In the genomic region with DNA sequence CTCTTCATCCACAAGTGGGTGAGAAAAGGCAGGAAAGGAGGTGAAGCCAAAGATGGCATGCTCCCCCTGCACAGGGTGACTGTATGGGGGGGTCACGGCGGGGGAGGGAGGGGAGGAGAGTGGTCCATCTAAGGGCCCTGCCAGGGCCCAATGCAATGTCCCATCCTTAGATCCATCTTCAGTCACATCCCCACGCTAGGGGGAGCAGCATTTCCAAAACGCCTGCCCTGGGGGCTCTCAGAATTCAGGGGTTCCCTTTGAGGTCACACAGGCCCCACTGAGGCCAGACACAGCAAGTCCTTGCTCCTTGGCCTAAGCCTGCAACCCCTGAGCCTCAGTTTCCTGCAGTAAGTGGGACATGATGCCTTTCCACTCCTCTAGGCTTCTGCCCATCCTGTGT, we compare ENCODE assay signal across 20 cellular contexts. TPM values are rescaled to one million over a fixed set of nuclear protein-coding genes. Genes with fewer than 3 reads are reported as not detected.
DNase-seq lines count a peak whose midpoint lies in the region; ATAC-seq and TF ChIP-seq lines count a peak whose summit lies in the region.
"Had no signal": no experiment of that assay in that cellular context is flagged by ENCODE, and none has a peak within 500 bp of the region (broad histone marks: within the 10 kb centered on the region; RNA-seq: fewer than 3 reads in every experiment).

No MANE protein-coding gene starts in this region.

- BruUV-seq in OCI-LY7 (replicated peaks; lab: Mats Ljungman, UMichigan) = no TSS peak

- peak overlapping the region; percentile 51 for H3K27ac Mint-ChIP-seq in stimulated activated naive B cell treated with anti-CD40 and anti-IgM and Interleukin-4, amounts not matched to agents 10 μg/mL and 1 μg/mL and 100 μg/mL, for 72 hours
- H3K27ac Mint-ChIP-seq: T-helper 1 cell treated with Interleukin-12 subunit alpha and Interleukin-12 subunit beta and Interleukin-4 antibody, amounts not matched to agents 30 μg/mL and 1 μg/mL, for 36 hours had no signal

- no peak overlapping the region for H3K27ac ChIP-seq in OCI-LY7 (ENCODE audit: low read depth, low read length, poor library complexity, severe bottlenecking)
- H3K27ac ChIP-seq: HL-60, Peyer's patch had no signal

- CTCF ChIA-PET in GM10248 (lab: Yijun Ruan, JAX) = interaction anchor here (2.9 kb wide), 1 partner anchor 13 kb away, joined by 7 read pairs; no protein-coding TSS in a partner anchor
- CTCF ChIA-PET in OCI-LY7 (lab: Charles Lee; ENCODE audit: unreplicated experiment) = no interaction called here

- ATAC-seq in stimulated activated naive B cell treated with anti-CD40 and anti-IgM and Interleukin-4, amounts not matched to agents 10 μg/mL and 1 μg/mL and 100 μg/mL, for 72 hours (replicated peaks) = no peak
- ATAC-seq in HG02571 (IDR thresholded peaks at IDR 0.05; ENCODE audit: unreplicated experiment) = no peak
- ATAC-seq: HCT116, SK-N-SH treated with all-trans-retinoic acid at 6 μM for 48 hours had no signal

- no peaks in the 10 kb centered on the region for H3K4me1 ChIP-seq in OCI-LY7 (ENCODE audit: insufficient read depth, low read length, poor library complexity, severe bottlenecking)
- H3K4me1 ChIP-seq: Caco-2 had no signal

- DNase-seq in GM10248 (ENCODE audit: extremely low spot score) (no peak), H7 (peak; percentile 70), OCI-LY7 (ENCODE audit: low spot score) (no peak), DMS79 treated with DMSO at 0.1 percent for 48 hours (lab: John Stamatoyannopoulos, UW) (no peak)
- no peak for DNase-seq in stimulated activated naive B cell treated with anti-CD40 and anti-IgM and Interleukin-4, amounts not matched to agents 10 μg/mL and 1 μg/mL and 100 μg/mL, for 72 hours
- DNase-seq in stimulated activated CD8-positive, alpha-beta memory T cell treated with anti-CD3 and anti-CD28 coated beads, Interleukin-4, amount 100 ng/mL, for 48 hours = no peak
- DNase-seq: Caco-2, KBM-7, NCI-H1105, NCI-H187, NCI-H446, NCI-H748 treated with DMSO at 0.1 percent for 48 hours, Peyer's patch, SHP77 had no signal

- no peak overlapping the region for H3K4me2 ChIP-seq in OCI-LY7 (ENCODE audit: low read length)

- POLR2A ChIA-PET in GM10248 (lab: Yijun Ruan, JAX) = no interaction called here
- POLR2A ChIA-PET in OCI-LY7 (lab: Charles Lee) = no interaction called here

- H3K4me3 ChIP-seq in H7 (ENCODE audit: insufficient read depth, low read depth, low read length) (no peak overlapping the region), OCI-LY7 (ENCODE audit: low read depth, low read length, poor library complexity, severe bottlenecking) (no peak overlapping the region)
- H3K4me3 ChIP-seq: Peyer's patch had no signal

- no peak overlapping the region for H2AFZ ChIP-seq in OCI-LY7 (ENCODE audit: low read length)

- no peaks in the 10 kb centered on the region for H3K79me2 ChIP-seq in OCI-LY7 (ENCODE audit: insufficient read depth, low read depth, low read length)

- intact Hi-C loops in OCI-LY7 (cut with micrococcal nuclease; ENCODE audit: unreplicated experiment) = loop anchor here (10.0 kb wide), 1 partner anchor 1399 kb away; no protein-coding TSS in a partner anchor

- H3K27me3 ChIP-seq in H7 (ENCODE audit: control insufficient read depth, insufficient read depth, low read length) = no peaks in the 10 kb centered on the region
- H3K27me3 ChIP-seq: Peyer's patch had no signal

- TF ChIP-seq CTCF in GM10248 (IDR thresholded peaks at IDR 0.05; ENCODE audit: control extremely low read depth, extremely low read depth, low read depth, missing control alignments) (peak; percentile 12), OCI-LY7 (conservative IDR thresholded peaks at IDR 0.05; ENCODE audit: low read length) (peak; percentile 64)

- no peaks in the 10 kb centered on the region for H3K9me3 ChIP-seq in OCI-LY7 (ENCODE audit: low read length)
- H3K9me3 ChIP-seq: Peyer's patch had no signal

- H3K4me3 Mint-ChIP-seq in stimulated activated naive B cell treated with anti-CD40 and anti-IgM and Interleukin-4, amounts not matched to agents 10 μg/mL and 1 μg/mL and 100 μg/mL, for 72 hours = no peak overlapping the region
- H3K4me3 Mint-ChIP-seq: CD14-positive monocyte; T-helper 1 cell treated with Interleukin-12 subunit alpha and Interleukin-12 subunit beta and Interleukin-4 antibody, amounts not matched to agents 30 μg/mL and 1 μg/mL, for 36 hours had no signal

- H3K9me2 ChIP-seq in OCI-LY7 (ENCODE audit: insufficient read depth, low read length) = no peaks in the 10 kb centered on the region

- H3K36me3 ChIP-seq in H7 (replicated peaks; ENCODE audit: control insufficient read depth, insufficient read depth, low read length) = no peaks in the 10 kb centered on the region
- H3K36me3 ChIP-seq in OCI-LY7 (ENCODE audit: insufficient read depth, low read length) = no peaks in the 10 kb centered on the region
- H3K36me3 ChIP-seq: Peyer's patch had no signal

- H3K27me3 Mint-ChIP-seq in stimulated activated naive B cell treated with anti-CD40 and anti-IgM and Interleukin-4, amounts not matched to agents 10 μg/mL and 1 μg/mL and 100 μg/mL, for 72 hours = peaks cover 7 to 9% of the 10 kb centered on the region in 2 donors

- H3K36me3 Mint-ChIP-seq in stimulated activated naive B cell treated with anti-CD40 and anti-IgM and Interleukin-4, amounts not matched to agents 10 μg/mL and 1 μg/mL and 100 μg/mL, for 72 hours = no peaks in the 10 kb centered on the region
- H3K36me3 Mint-ChIP-seq: CD14-positive monocyte had no signal

- H3K4me1 Mint-ChIP-seq in stimulated activated naive B cell treated with anti-CD40 and anti-IgM and Interleukin-4, amounts not matched to agents 10 μg/mL and 1 μg/mL and 100 μg/mL, for 72 hours = peaks cover 8 to 21% of the 10 kb centered on the region in 2 donors
- H3K4me1 Mint-ChIP-seq: CD14-positive monocyte had no signal

- H3K9me3 Mint-ChIP-seq in stimulated activated naive B cell treated with anti-CD40 and anti-IgM and Interleukin-4, amounts not matched to agents 10 μg/mL and 1 μg/mL and 100 μg/mL, for 72 hours = no peaks in the 10 kb centered on the region
- H3K9me3 Mint-ChIP-seq: T-helper 1 cell treated with Interleukin-12 subunit alpha and Interleukin-12 subunit beta and Interleukin-4 antibody, amounts not matched to agents 30 μg/mL and 1 μg/mL, for 36 hours had no signal

- H4K20me1 ChIP-seq in OCI-LY7 (ENCODE audit: insufficient read depth, low read length) = no peaks in the 10 kb centered on the region

RNA-seq across cellular contexts. Expression of a gene that starts 52.4 kb away (rescaled TPM):
- 28.3 and 30.4 TPM in 2 replicates for total RNA-seq in H7 (2014; rRNA removed; shearing (Covaris generic))
- not detected in 2 replicates for total RNA-seq in OCI-LY7 (2014; rRNA removed; shearing (Covaris generic))
- total RNA-seq in OCI-LY7 (2022) = not detected in 2 replicates

Comparison
In these comparisons a context has a peak if more than half of its experiments do, and no peak if none do; other contexts are left out.
1. RNA of a gene that starts 52.4 kb away (total RNA-seq): 28.3 to 30.4 TPM in H7; not detected in OCI-LY7; every median in the first group is over 10 times any median in the second.